In genomic region chr5:94761786-94762185, GRCh38 we compare ENCODE assay signal across 18 cellular contexts.
DNase-seq lines count a peak whose midpoint lies in the region; TF ChIP-seq lines count a peak whose summit lies in the region.
"Had no signal": no experiment of that assay in that cellular context is flagged by ENCODE, and none has a peak within 500 bp of the region (broad histone marks: within the 10 kb centered on the region; RNA-seq: fewer than 3 reads in every experiment).

No MANE protein-coding gene starts in this region.

- TF ChIP-seq CTCF in GM10266 (IDR thresholded peaks at IDR 0.05; ENCODE audit: control insufficient read depth, insufficient read depth, low read depth, missing control alignments): no peak

- DNase-seq in G401 (ENCODE audit: low spot score) (peak; percentile 74), cerebellum (ENCODE audit: low spot score) (peak; percentile 27), medulla oblongata (ENCODE audit: extremely low spot score) (peak; percentile 25), NCI-H2081 treated with DMSO at 0.1 percent for 48 hours (lab: John Stamatoyannopoulos, UW) (no peak), HT-29 (ENCODE audit: low spot score) (no peak), GM10266 (ENCODE audit: extremely low spot score) (no peak)
- DNase-seq: 8988T; ACHN; AML-193; BE2C; CD4-positive, alpha-beta T cell; CD8-positive, alpha-beta memory T cell; DMS 273 treated with DMSO at 0.1 percent for 48 hours; DMS79; EL; GF-D8; GOT3; HFFc6 had no signal

- in situ Hi-C loops in G401 (cut with HindIII; ENCODE audit: low sequenced_read_pairs): no loop called here

Comparison
In these comparisons a context has a peak if more than half of its experiments do, and no peak if none do; other contexts are left out.
1. DNase-seq: peak in G401 (single experiment), cerebellum (single experiment) and medulla oblongata (single experiment); none in NCI-H2081 treated with DMSO at 0.1 percent for 48 hours (single experiment), HT-29 (single experiment) and GM10266 (single experiment).